19 cellular contexts compared by ENCODE assay signal in the genomic region with DNA sequence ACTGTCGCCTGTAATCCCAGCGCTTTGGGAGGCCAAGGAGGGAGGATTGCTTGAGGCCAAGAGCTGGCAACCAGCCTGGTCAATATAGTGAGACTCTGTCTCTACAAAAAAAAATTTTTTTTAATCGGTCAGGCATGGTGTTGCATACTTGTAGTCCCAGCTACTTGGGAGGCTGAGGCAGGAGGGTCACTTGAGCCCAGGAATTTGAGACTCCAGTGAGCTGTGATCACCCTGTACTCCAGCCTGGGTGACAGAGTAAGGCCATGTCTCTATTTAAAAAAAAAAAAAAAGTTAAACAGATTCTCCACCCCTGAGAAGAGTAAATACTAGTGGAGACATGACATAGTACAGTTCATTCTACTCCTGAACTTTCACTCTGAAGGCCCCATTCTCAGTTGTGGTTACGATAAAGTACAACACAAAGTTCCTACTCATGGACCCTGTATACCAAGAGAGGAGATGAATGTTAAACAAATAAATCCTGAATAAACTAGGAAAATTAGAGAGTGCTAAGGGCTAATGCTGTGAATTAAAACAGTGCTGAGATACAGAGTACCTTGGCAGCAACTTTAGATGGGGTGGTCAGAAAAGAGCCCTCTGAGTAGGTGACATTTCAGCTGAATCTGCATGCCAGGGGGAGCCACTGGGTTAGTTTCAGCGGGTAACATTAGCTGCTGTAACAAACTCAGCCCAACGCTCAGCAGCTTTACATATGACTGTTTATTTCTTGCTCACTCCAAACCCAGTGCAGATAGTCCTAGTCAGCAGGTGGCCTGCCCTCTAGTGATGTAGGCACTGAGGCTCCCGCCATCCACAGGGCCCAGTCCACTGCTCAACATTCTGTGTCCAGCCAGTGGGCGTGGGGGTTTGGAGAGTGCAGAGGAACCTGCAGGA.
"Had no signal": no experiment of that assay in that cellular context is flagged by ENCODE, and none has a peak within 500 bp of the region (broad histone marks: within the 10 kb centered on the region; RNA-seq: fewer than 3 reads in every experiment).

No MANE protein-coding gene starts in this region.

- H3K79me2 ChIP-seq: parathyroid adenoma had no signal

- DNase-seq: activated CD4-positive, alpha-beta T cell treated with anti-CD3 and anti-CD28 coated beads for 1 hour; activated CD4-positive, alpha-beta T cell treated with anti-CD3 and anti-CD28 coated beads, Interleukin-2, amount 50 U/mL, for 48 hours; activated naive CD4-positive, alpha-beta T cell treated with Interleukin-2 at 50 U/mL for 16 hours; aorta; effector CD4-positive, alpha-beta T cell; foreskin fibroblast; glutamatergic neuron; kidney glomerular epithelial cell; lower lobe of right lung; midbrain; naive B cell; stimulated activated CD4-positive, alpha-beta T cell treated with anti-CD3 and anti-CD28 coated beads, Interleukin-12 subunit alpha, Interleukin-12 subunit beta, amount 100 ng/mL, for 4 hours; stimulated activated CD4-positive, alpha-beta T cell treated with anti-CD3 and anti-CD28 coated beads, Interleukin-2, amount 100 ng/mL, for 24 hours; stomach; T-helper 1 cell; testis had no signal

- H2AFZ ChIP-seq: parathyroid adenoma had no signal

- ATAC-seq: activated T-helper 17 cell treated with anti-CD3 and anti-CD28 coated beads, Interleukin-2, amount 50 U/mL, for 72 hours; lower lobe of right lung had no signal

- H3K27ac ChIP-seq: lower lobe of right lung, parathyroid adenoma, stomach, testis had no signal

- H3K4me3 ChIP-seq: coronary artery, lower lobe of right lung, stomach, testis had no signal

- H3K9me3 ChIP-seq: lower lobe of right lung, stomach, testis had no signal

- H3K9ac ChIP-seq: parathyroid adenoma had no signal

- H3K4me1 ChIP-seq: parathyroid adenoma had no signal

- H3K27me3 ChIP-seq: stomach, testis had no signal
